In the genomic region with DNA sequence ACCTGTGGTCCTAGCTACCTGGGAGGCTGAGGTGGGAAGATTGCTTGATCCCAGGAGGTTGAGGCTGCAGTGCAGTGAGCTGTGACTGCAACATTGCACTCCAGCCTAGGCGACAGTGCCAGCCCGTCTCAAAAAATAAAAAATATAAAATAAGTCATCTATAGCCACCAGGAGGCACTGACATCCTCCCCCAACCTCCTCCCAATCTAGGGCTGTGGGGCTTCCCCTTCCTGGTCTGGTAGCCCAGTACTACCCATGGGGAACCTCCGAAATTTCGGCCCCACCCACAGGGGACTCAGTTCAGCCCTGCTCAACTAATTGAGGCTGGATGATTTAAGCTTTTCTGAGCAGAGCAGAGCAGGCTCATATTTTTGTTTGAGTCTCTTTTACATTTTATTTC, we compare ENCODE assay signal across 7 cellular contexts. TPM values are rescaled to one million over a fixed set of nuclear protein-coding genes. Genes with fewer than 3 reads are reported as not detected.
DNase-seq lines count a peak whose midpoint lies in the region; ATAC-seq and TF ChIP-seq lines count a peak whose summit lies in the region.

No MANE protein-coding gene starts in this region.

- ATAC-seq in GM18517 (IDR thresholded peaks at IDR 0.05; ENCODE audit: unreplicated experiment) (peak; percentile 70), HG02938 (IDR thresholded peaks at IDR 0.05; ENCODE audit: unreplicated experiment) (peak; percentile 59), T-helper 17 cell (peak; percentile 75), omental fat pad (ENCODE audit: low FRiP score) (no peak), HG03175 (IDR thresholded peaks at IDR 0.05; ENCODE audit: unreplicated experiment) (no peak)

- peak overlapping the region; percentile 2 for H3K4me3 Mint-ChIP-seq in T-helper 17 cell

- DNase-seq in T-helper 17 cell (peak; percentile 35 to 43 (median 41)), omental fat pad (ENCODE audit: low spot score) (no peak)
- DNase-seq in effector CD4-positive, alpha-beta T cell, result peak; percentile 48
- DNase-seq in stimulated activated CD4-positive, alpha-beta T cell treated with anti-CD3 and anti-CD28 coated beads, Interleukin-4, amount 100 ng/mL, for 24 hours, result peak; percentile 65

- no peaks in the 10 kb centered on the region for H3K9me3 ChIP-seq in T-helper 17 cell (ENCODE audit: control insufficient read depth, low read length, poor library complexity, severe bottlenecking)

- peak overlapping the region; percentile 84 for H3K27ac Mint-ChIP-seq in T-helper 17 cell

- no peaks in the 10 kb centered on the region for H3K36me3 Mint-ChIP-seq in T-helper 17 cell (ENCODE audit: low read depth)

- no peak for TF ChIP-seq CTCF in omental fat pad (IDR thresholded peaks at IDR 0.05)

- H3K4me1 Mint-ChIP-seq in T-helper 17 cell, result peaks cover 22% of the 10 kb centered on the region

- no peaks in the 10 kb centered on the region for H3K27me3 Mint-ChIP-seq in T-helper 17 cell

RNA-seq across cellular contexts. Expression of a gene that starts 3.2 kb away (rescaled TPM):
- under 1 TPM; 0.12 to 0.26 TPM for total RNA-seq in T-helper 17 cell
- under 1 TPM in 1 of 4 donors, not detected in 3; 0.28 TPM for total RNA-seq in omental fat pad

RNA-seq across cellular contexts. Expression of a gene that starts 16.5 kb away (rescaled TPM):
- total RNA-seq in T-helper 17 cell (not detected), omental fat pad (10 to 100 TPM in 2 of 4 donors, 1 to 10 TPM in 2; 7.1 to 16.1 (median 9.7) TPM)

RNA-seq across cellular contexts. Expression of a gene that starts 30.4 kb away (rescaled TPM):
- total RNA-seq in T-helper 17 cell, result 1,000 to 10,000 TPM; 1,099 to 1,147 TPM
- total RNA-seq in omental fat pad, result 10 to 100 TPM; 16.5 to 73.0 (median 25.6) TPM

RNA-seq across cellular contexts. Expression of a gene that starts 39.0 kb away (rescaled TPM):
- total RNA-seq in T-helper 17 cell, result 1 to 10 TPM; 3.1 to 3.4 TPM
- total RNA-seq in omental fat pad, result 1 to 10 TPM; 1.8 to 4.1 (median 3.6) TPM

RNA-seq across cellular contexts. Expression of a gene that starts 49.5 kb away (rescaled TPM):
- 1 to 10 TPM; 1.4 to 1.5 TPM for total RNA-seq in T-helper 17 cell
- total RNA-seq in omental fat pad, result 10 to 100 TPM in 1 of 4 donors, 1 to 10 TPM in 3; 1.2 to 38.8 (median 2.2) TPM

Comparison
In these comparisons a context has a peak if more than half of its experiments do, and no peak if none do; other contexts are left out.
1. ATAC-seq: peak in GM18517 (single experiment), HG02938 (single experiment) and T-helper 17 cell (single experiment); none in omental fat pad (single experiment) and HG03175 (single experiment).
2. RNA of a gene that starts 16.5 kb away (total RNA-seq): 7.1 to 16.1 TPM in omental fat pad; not detected in T-helper 17 cell; every median in the first group is over 4 times any median in the second.
3. RNA of a gene that starts 30.4 kb away (total RNA-seq): 1,099 to 1,147 TPM in T-helper 17 cell; 16.5 to 73.0 TPM in omental fat pad; every median in the first group is over 10 times any median in the second.